ENCODE assay signal across 27 cellular contexts in genomic region chr6:7684843-7685242, GRCh38. TPM values are rescaled to one million over a fixed set of nuclear protein-coding genes. Genes with fewer than 3 reads are reported as not detected.
DNase-seq lines count a peak whose midpoint lies in the region; ATAC-seq and TF ChIP-seq lines count a peak whose summit lies in the region.
"Had no signal": no experiment of that assay in that cellular context is flagged by ENCODE, and none has a peak within 500 bp of the region (broad histone marks: within the 10 kb centered on the region; RNA-seq: fewer than 3 reads in every experiment).

No MANE protein-coding gene starts in this region.

- peaks cover 37% of the 10 kb centered on the region for H3K27me3 Mint-ChIP-seq in stimulated activated naive CD8-positive, alpha-beta T cell treated with anti-CD3 and anti-CD28 coated beads, Interleukin-15, amount 100 ng/mL, for 72 hours
- H3K27me3 Mint-ChIP-seq in osteocyte (ENCODE audit: unreplicated experiment) = peaks cover 49% of the 10 kb centered on the region

- WGBS in smooth muscle cell (ENCODE audit: low lambda C conversion rate) = 61% methylated on average over 4 of the region's 4 CpGs

- no peak overlapping the region for H2AFZ ChIP-seq in smooth muscle cell (ENCODE audit: low read depth)
- H2AFZ ChIP-seq: parathyroid adenoma had no signal

- no peaks in the 10 kb centered on the region for H3K9me3 Mint-ChIP-seq in stimulated activated naive CD8-positive, alpha-beta T cell treated with anti-CD3 and anti-CD28 coated beads, Interleukin-15, amount 100 ng/mL, for 72 hours
- no peaks in the 10 kb centered on the region for H3K9me3 Mint-ChIP-seq in osteocyte (ENCODE audit: unreplicated experiment)
- H3K9me3 Mint-ChIP-seq: activated T-cell treated with anti-CD3 and anti-CD28 coated beads, Interleukin-2, amount 50 U/mL, for 4 hours; dendritic cell treated with granulocyte-macrophage colony-stimulating factor and Interleukin-4, amounts not matched to agents 40 ng/mL and 50 ng/mL, for 4 days; immature natural killer cell; natural killer cell treated with Interleukin-12 subunit alpha and Interleukin-12 subunit beta and Interleukin-15 and Interleukin-18, amount 100 ng/mL, for 72 hours; T-cell had no signal

- H3K27ac ChIP-seq in smooth muscle cell (ENCODE audit: low read depth) = no peak overlapping the region
- H3K27ac ChIP-seq: cardiac muscle cell, left lung, parathyroid adenoma, right lobe of liver, SJCRH30 had no signal

- no peaks in the 10 kb centered on the region for H3K36me3 ChIP-seq in smooth muscle cell (ENCODE audit: low read depth)
- H3K36me3 ChIP-seq: cardiac muscle cell, left lung, right lobe of liver, SJCRH30 had no signal

- H3K36me3 Mint-ChIP-seq in osteocyte (ENCODE audit: unreplicated experiment) = no peaks in the 10 kb centered on the region
- H3K36me3 Mint-ChIP-seq: immature natural killer cell; mesothelial cell of epicardium; natural killer cell treated with Interleukin-12 subunit alpha and Interleukin-12 subunit beta and Interleukin-15 and Interleukin-18, amount 100 ng/mL, for 72 hours; T-cell had no signal

- H3K4me1 ChIP-seq in smooth muscle cell (ENCODE audit: low read depth) = peaks cover 8% of the 10 kb centered on the region
- H3K4me1 ChIP-seq: left lung, parathyroid adenoma, right lobe of liver, SJCRH30 had no signal

- no peak for TF ChIP-seq CTCF in smooth muscle cell (IDR thresholded peaks at IDR 0.05; ENCODE audit: borderline replicate concordance, insufficient read depth, poor library complexity, severe bottlenecking)
- TF ChIP-seq CTCF in osteocyte (IDR thresholded peaks at IDR 0.05) = no peak

- no peaks in the 10 kb centered on the region for H4K20me1 ChIP-seq in smooth muscle cell (ENCODE audit: low read depth)

- H3K4me3 ChIP-seq in smooth muscle cell = no peak overlapping the region
- H3K4me3 ChIP-seq: cardiac muscle cell, left lung, right lobe of liver, SJCRH30 had no signal

- no peaks in the 10 kb centered on the region for H3K9me3 ChIP-seq in smooth muscle cell (replicated peaks; ENCODE audit: low read depth)
- H3K9me3 ChIP-seq: left lung, right lobe of liver, SJCRH30 had no signal

- peak; percentile 81 for DNase-seq in DMS53 (lab: John Stamatoyannopoulos, UW)
- peak; percentile 29 for DNase-seq in NCI-H146 treated with DMSO at 0.1 percent for 48 hours (lab: John Stamatoyannopoulos, UW; ENCODE audit: unreplicated experiment)
- DNase-seq in NCI-H748 treated with DMSO at 0.1 percent for 48 hours (lab: John Stamatoyannopoulos, UW) = peak; percentile 83
- DNase-seq in iPS-NIHi11 (ENCODE audit: low spot score) = peak; percentile 65
- no peak for DNase-seq in stimulated activated naive CD8-positive, alpha-beta T cell treated with anti-CD3 and anti-CD28 coated beads, Interleukin-15, amount 100 ng/mL, for 72 hours
- no peak for DNase-seq in smooth muscle cell (lab: John Stamatoyannopoulos, UW; ENCODE audit: unreplicated experiment)
- DNase-seq in osteocyte (ENCODE audit: extremely low spot score, unreplicated experiment) = no peak
- no peak for DNase-seq in NCI-H1092 (lab: John Stamatoyannopoulos, UW)
- DNase-seq: activated CD4-positive, alpha-beta T cell treated with anti-CD3 and anti-CD28 coated beads for 36 hours; activated naive CD4-positive, alpha-beta T cell treated with Interleukin-2 at 50 U/mL for 16 hours; activated T-cell treated with anti-CD3 and anti-CD28 coated beads, Interleukin-2, amount 50 U/mL, for 4 hours; anterior cingulate cortex; DMS 273 treated with DMSO at 0.1 percent for 48 hours; immature natural killer cell; left lung; NCI-H1048; NCI-H2171 treated with DMSO at 0.1 percent for 48 hours; right lobe of liver; SJCRH30; stimulated activated CD8-positive, alpha-beta memory T cell treated with anti-CD3 and anti-CD28 coated beads, Interleukin-4, amount 100 ng/mL, for 48 hours; T-cell had no signal

- H3K9ac ChIP-seq in smooth muscle cell (ENCODE audit: low read depth) = no peak overlapping the region
- H3K9ac ChIP-seq: parathyroid adenoma had no signal

- H3F3A ChIP-seq in smooth muscle cell (ENCODE audit: low read depth) = no peaks in the 10 kb centered on the region

- H3K27me3 ChIP-seq in smooth muscle cell (ENCODE audit: low read depth) = no peaks in the 10 kb centered on the region
- H3K27me3 ChIP-seq: cardiac muscle cell, SJCRH30 had no signal

- no peak overlapping the region for H3K27ac Mint-ChIP-seq in stimulated activated naive CD8-positive, alpha-beta T cell treated with anti-CD3 and anti-CD28 coated beads, Interleukin-15, amount 100 ng/mL, for 72 hours
- H3K27ac Mint-ChIP-seq in osteocyte (ENCODE audit: unreplicated experiment) = no peak overlapping the region
- H3K27ac Mint-ChIP-seq: activated CD4-positive, alpha-beta T cell treated with anti-CD3 and anti-CD28 coated beads for 36 hours; dendritic cell treated with granulocyte-macrophage colony-stimulating factor and Interleukin-4, amounts not matched to agents 40 ng/mL and 50 ng/mL, for 4 days; immature natural killer cell; mesothelial cell of epicardium; natural killer cell treated with Interleukin-12 subunit alpha and Interleukin-12 subunit beta and Interleukin-15 and Interleukin-18, amount 100 ng/mL, for 72 hours; T-cell had no signal

- no peaks in the 10 kb centered on the region for H3K79me2 ChIP-seq in smooth muscle cell (ENCODE audit: low read depth)
- H3K79me2 ChIP-seq: parathyroid adenoma had no signal

- H3K4me1 Mint-ChIP-seq in stimulated activated naive CD8-positive, alpha-beta T cell treated with anti-CD3 and anti-CD28 coated beads, Interleukin-15, amount 100 ng/mL, for 72 hours = no peaks in the 10 kb centered on the region
- no peaks in the 10 kb centered on the region for H3K4me1 Mint-ChIP-seq in osteocyte (ENCODE audit: unreplicated experiment)
- H3K4me1 Mint-ChIP-seq: activated CD4-positive, alpha-beta T cell treated with anti-CD3 and anti-CD28 coated beads for 36 hours; immature natural killer cell; T-cell had no signal

- ATAC-seq in stimulated activated naive CD8-positive, alpha-beta T cell treated with anti-CD3 and anti-CD28 coated beads, Interleukin-15, amount 100 ng/mL, for 72 hours = no peak
- ATAC-seq: activated CD4-positive, alpha-beta T cell treated with anti-CD3 and anti-CD28 coated beads for 36 hours; activated T-cell treated with anti-CD3 and anti-CD28 coated beads, Interleukin-2, amount 50 U/mL, for 4 hours; left lung; natural killer cell treated with Interleukin-12 subunit alpha and Interleukin-12 subunit beta and Interleukin-15 and Interleukin-18, amount 100 ng/mL, for 72 hours; right lobe of liver; T-cell had no signal

- H3K4me2 ChIP-seq in smooth muscle cell = no peak overlapping the region

- no peak overlapping the region for H3K4me3 Mint-ChIP-seq in stimulated activated naive CD8-positive, alpha-beta T cell treated with anti-CD3 and anti-CD28 coated beads, Interleukin-15, amount 100 ng/mL, for 72 hours
- H3K4me3 Mint-ChIP-seq in osteocyte (ENCODE audit: unreplicated experiment) = no peak overlapping the region
- H3K4me3 Mint-ChIP-seq: activated CD4-positive, alpha-beta T cell treated with anti-CD3 and anti-CD28 coated beads for 36 hours; activated T-cell treated with anti-CD3 and anti-CD28 coated beads, Interleukin-2, amount 50 U/mL, for 4 hours; dendritic cell treated with granulocyte-macrophage colony-stimulating factor and Interleukin-4, amounts not matched to agents 40 ng/mL and 50 ng/mL, for 4 days; immature natural killer cell; mesothelial cell of epicardium; natural killer cell treated with Interleukin-12 subunit alpha and Interleukin-12 subunit beta and Interleukin-15 and Interleukin-18, amount 100 ng/mL, for 72 hours; T-cell had no signal

RNA-seq across cellular contexts. Expression of gene BMP6, which starts 41.1 kb away (rescaled TPM):
- total RNA-seq in smooth muscle cell (14.5 and 14.7 TPM in 2 replicates), osteocyte (not detected in 2 replicates)
- 10.1 and 17.0 TPM in 2 replicates for polyA plus RNA-seq in smooth muscle cell
- total RNA-seq: activated CD8-positive, alpha-beta memory T cell treated with anti-CD3 and anti-CD28 coated beads for 36 hours; activated T-cell treated with anti-CD3 and anti-CD28 coated beads, Interleukin-2, amount 50 U/mL, for 4 hours; natural killer cell treated with Interleukin-12 subunit alpha and Interleukin-12 subunit beta and Interleukin-15 and Interleukin-18, amount 100 ng/mL, for 72 hours had no signal
- polyA plus RNA-seq: cardiac muscle cell had no signal

Comparison
In these comparisons a context has a peak if more than half of its experiments do, and no peak if none do; other contexts are left out.
1. DNase-seq: peak in DMS53 (single experiment), NCI-H146 treated with DMSO at 0.1 percent for 48 hours (single experiment), NCI-H748 treated with DMSO at 0.1 percent for 48 hours (single experiment) and iPS-NIHi11 (single experiment); none in stimulated activated naive CD8-positive, alpha-beta T cell treated with anti-CD3 and anti-CD28 coated beads, Interleukin-15, amount 100 ng/mL, for 72 hours (0 of 2), smooth muscle cell (single experiment), osteocyte (single experiment) and NCI-H1092 (single experiment).
2. RNA of gene BMP6, which starts 41.1 kb away (total RNA-seq): 14.5 to 14.7 TPM in smooth muscle cell; not detected in osteocyte; every median in the first group is over 10 times any median in the second.